In genomic region chr1:25917996-25918395, GRCh38 we compare ENCODE assay signal across 1 cellular context.
TF ChIP-seq lines count a peak whose summit lies in the region.

No MANE protein-coding gene starts in this region.

TF ChIP-seq in endothelial cell of umbilical vein, 7 proteins besides CTCF, POLR2A, EP300 and RAD21 (continued from another document):
- no peak for TF ChIP-seq MAX (IDR thresholded peaks at IDR 0.05; ENCODE audit: insufficient read depth, insufficient read length)
- no peak for TF ChIP-seq JUN (IDR thresholded peaks at IDR 0.05; ENCODE audit: borderline replicate concordance, insufficient read depth, insufficient read length, low read depth)
- TF ChIP-seq EZH2 (IDR thresholded peaks at IDR 0.05; ENCODE audit: borderline replicate concordance, low read depth, low read length, severe bottlenecking) = no peak
- no peak for TF ChIP-seq GATA2 (IDR thresholded peaks at IDR 0.05; ENCODE audit: insufficient read depth, insufficient read length, low read depth, low read length)
